Comparison of ENCODE assay signal across 1 cellular context in genomic region chr17:75845933-75846700, GRCh38.
TF ChIP-seq lines count a peak whose summit lies in the region.

No MANE protein-coding gene starts in this region.

TF ChIP-seq in HepG2, 621 proteins besides CTCF, POLR2A, EP300 and RAD21 (continued from another document):
- TF ChIP-seq ZBED4 (CRISPR knock-in tag; IDR thresholded peaks at IDR 0.05; ENCODE audit: borderline replicate concordance) (no peak), SP4 (CRISPR knock-in tag; IDR thresholded peaks at IDR 0.05) (0 out of 2 replicates have a peak, but pooled peaks have one; percentile 7), ZNF547 (CRISPR knock-in tag; IDR thresholded peaks at IDR 0.05) (no peak), SNAPC5 (CRISPR knock-in tag; IDR thresholded peaks at IDR 0.05; ENCODE audit: borderline replicate concordance) (no peak), AKAP8 (CRISPR knock-in tag; IDR thresholded peaks at IDR 0.05) (no peak), ATF3 (CRISPR knock-in tag; IDR thresholded peaks at IDR 0.05) (no peak), ZNF552 (CRISPR knock-in tag; IDR thresholded peaks at IDR 0.05; ENCODE audit: borderline replicate concordance) (no peak), DR1 (CRISPR knock-in tag; IDR thresholded peaks at IDR 0.05) (0 out of 2 replicates have a peak, but pooled peaks have one; percentile 2), AGO2 (optimal IDR thresholded peaks at IDR 0.05; ENCODE audit: low read depth, low read length) (peak; percentile 7), ZNF136 (CRISPR knock-in tag; IDR thresholded peaks at IDR 0.05; ENCODE audit: low read depth) (no peak), HNF1A (IDR thresholded peaks at IDR 0.05; ENCODE audit: low read depth) (no peak), HNF1A (CRISPR knock-in tag; IDR thresholded peaks at IDR 0.05; ENCODE audit: borderline replicate concordance) (no peak), HNRNPLL (IDR thresholded peaks at IDR 0.05; ENCODE audit: low read depth, low read length, poor library complexity, severe bottlenecking) (no peak), ZMYM4 (CRISPR knock-in tag; IDR thresholded peaks at IDR 0.05) (no peak), KLF9 (CRISPR knock-in tag; IDR thresholded peaks at IDR 0.05; ENCODE audit: low read depth) (no peak), TFDP2 (CRISPR knock-in tag; IDR thresholded peaks at IDR 0.05) (peak; percentile 14; the same call in 1 of the 2 replicates), THAP11 (CRISPR knock-in tag; IDR thresholded peaks at IDR 0.05) (no peak), ZNF430 (CRISPR knock-in tag; IDR thresholded peaks at IDR 0.05) (no peak), MTF2 (CRISPR knock-in tag; IDR thresholded peaks at IDR 0.05; ENCODE audit: borderline replicate concordance) (no peak), SKI (IDR thresholded peaks at IDR 0.05; ENCODE audit: partially characterized antibody) (no peak), ARID5B (CRISPR knock-in tag; IDR thresholded peaks at IDR 0.05) (no peak), NRL (CRISPR knock-in tag; IDR thresholded peaks at IDR 0.05; ENCODE audit: borderline replicate concordance) (no peak; the same call in 1 of the 2 replicates), MEIS1 (CRISPR knock-in tag; IDR thresholded peaks at IDR 0.05; ENCODE audit: borderline replicate concordance) (no peak), PRPF4 (IDR thresholded peaks at IDR 0.05; ENCODE audit: low read depth, low read length, poor library complexity, severe bottlenecking) (no peak), ZSCAN20 (CRISPR knock-in tag; IDR thresholded peaks at IDR 0.05; ENCODE audit: borderline replicate concordance) (no peak), MBNL3 (CRISPR knock-in tag; conservative IDR thresholded peaks at IDR 0.05) (no peak), ZNF512 (CRISPR knock-in tag; IDR thresholded peaks at IDR 0.05) (no peak), ZSCAN25 (CRISPR knock-in tag; IDR thresholded peaks at IDR 0.05) (no peak)
